ENCODE assay signal across 8 cellular contexts in genomic region chr2:167292430-167293171, GRCh38. TPM values are rescaled to one million over a fixed set of nuclear protein-coding genes. Genes with fewer than 3 reads are reported as not detected.
A peak's percentile ranks its signal among the peaks of the same experiment; 100 is the strongest.
DNase-seq lines count a peak whose midpoint lies in the region; ATAC-seq and TF ChIP-seq lines count a peak whose summit lies in the region.

TSS of gene B3GALT1 (plus strand) at chr2:167293001.

- H3K4me1 Mint-ChIP-seq in activated T-cell treated with anti-CD3 and anti-CD28 coated beads, Interleukin-2, amount 50 U/mL, for 72 hours (ENCODE audit: low read depth): peaks cover 15% of the 10 kb centered on the region

- H3K9me3 ChIP-seq in esophagus squamous epithelium: no peaks in the 10 kb centered on the region

- WGBS in esophagus squamous epithelium, 2 donors: 0 to 20% methylated on average over 1 to 3 of the region's 79 CpGs

- peaks cover 11 to 34% (median 15%) of the 10 kb centered on the region in 3 donors for H3K4me1 ChIP-seq in esophagus squamous epithelium

- H3K27me3 Mint-ChIP-seq in activated T-cell treated with anti-CD3 and anti-CD28 coated beads, Interleukin-2, amount 50 U/mL, for 72 hours (ENCODE audit: low read depth): peaks cover 64% of the 10 kb centered on the region

- no peaks in the 10 kb centered on the region for H3K36me3 ChIP-seq in esophagus squamous epithelium

- H3K36me3 Mint-ChIP-seq in activated T-cell treated with anti-CD3 and anti-CD28 coated beads, Interleukin-2, amount 50 U/mL, for 72 hours (ENCODE audit: insufficient read depth in 2 of 2): peaks cover 1 to 3% of the 10 kb centered on the region in 2 donors

- intact Hi-C loops in esophagus squamous epithelium (cut with DNase I): no loop called here

- DNase-seq in DMS 273 (lab: John Stamatoyannopoulos, UW; ENCODE audit: unreplicated experiment) (peak; percentile 96), HL-60 (ENCODE audit: low read depth in 1 of 2, low spot score in 1 of 2) (peak in 1 of 2 experiments; percentile 56), NCI-H82 (lab: John Stamatoyannopoulos, UW) (peak; percentile 98), esophagus squamous epithelium (lab: John Stamatoyannopoulos, UW) (no peak), mucosa of gallbladder (ENCODE audit: low spot score) (peak; percentile 87)
- DNase-seq in activated T-cell treated with anti-CD3 and anti-CD28 coated beads, Interleukin-2, amount 50 U/mL, for 72 hours: peak; percentile 77 to 81
- DNase-seq in stimulated activated naive CD8-positive, alpha-beta T cell treated with anti-CD3 and anti-CD28 coated beads, Interleukin-15, Interleukin-2, amounts not matched to agents 100 U/mL and 50 U/mL, for 24 hours: peak; percentile 70

- TF ChIP-seq CTCF in HL-60 (IDR thresholded peaks at IDR 0.05; ENCODE audit: insufficient read depth, low read length): no peak
- no peak for TF ChIP-seq CTCF in esophagus squamous epithelium (IDR thresholded peaks at IDR 0.05)

- no peak for TF ChIP-seq POLR2A in esophagus squamous epithelium (IDR thresholded peaks at IDR 0.05)

- H3K4me3 ChIP-seq in HL-60 (replicated peaks; ENCODE audit: insufficient read depth, low read length) (peak within 1 kb of the TSS; percentile 48), esophagus squamous epithelium (peak within 1 kb of the TSS; percentile 48 to 82 (median 66))

- no peaks in the 10 kb centered on the region for H3K9me3 Mint-ChIP-seq in activated T-cell treated with anti-CD3 and anti-CD28 coated beads, Interleukin-2, amount 50 U/mL, for 72 hours

- H3K27ac ChIP-seq in HL-60 (replicated peaks): no peak within 1 kb of the TSS
- peak within 1 kb of the TSS; percentile 43 to 74 (median 72) for H3K27ac ChIP-seq in esophagus squamous epithelium

- peak within 1 kb of the TSS; percentile 84 to 91 for H3K4me3 Mint-ChIP-seq in activated T-cell treated with anti-CD3 and anti-CD28 coated beads, Interleukin-2, amount 50 U/mL, for 72 hours

- H3K27ac Mint-ChIP-seq in activated T-cell treated with anti-CD3 and anti-CD28 coated beads, Interleukin-2, amount 50 U/mL, for 72 hours: no peak within 1 kb of the TSS

- H3K27me3 ChIP-seq in HL-60 (ENCODE audit: insufficient read depth, poor library complexity, severe bottlenecking): peaks cover 33% of the 10 kb centered on the region
- H3K27me3 ChIP-seq in esophagus squamous epithelium: peaks cover 0 to 87% (median 2%) of the 10 kb centered on the region in 4 donors

- peak; percentile 99 for ATAC-seq in GM21367 (IDR thresholded peaks at IDR 0.05; ENCODE audit: unreplicated experiment)
- ATAC-seq in activated T-cell treated with anti-CD3 and anti-CD28 coated beads, Interleukin-2, amount 50 U/mL, for 72 hours (replicated peaks in 1 of 2): peak; percentile 96 to 97
- ATAC-seq in stimulated activated naive CD8-positive, alpha-beta T cell treated with anti-CD3 and anti-CD28 coated beads, Interleukin-15, Interleukin-2, amounts not matched to agents 100 U/mL and 50 U/mL, for 24 hours: peak; percentile 95

RNA-seq across cellular contexts. Expression of gene B3GALT1, which starts in this region (rescaled TPM):
- not detected for total RNA-seq in activated T-cell treated with anti-CD3 and anti-CD28 coated beads, Interleukin-2, amount 50 U/mL, for 72 hours
- total RNA-seq in esophagus squamous epithelium: under 1 TPM in 2 of 4 donors, not detected in 2; 0.03 to 0.08 TPM
- 0.09 TPM for total RNA-seq in mucosa of gallbladder

Comparison
In these comparisons a context has a peak if more than half of its experiments do, and no peak if none do; other contexts are left out.
1. Peak in DNase-seq and ATAC-seq in activated T-cell treated with anti-CD3 and anti-CD28 coated beads, Interleukin-2, amount 50 U/mL, for 72 hours; RNA of the gene not detected or under 1 TPM.
2. Peak in DNase-seq in mucosa of gallbladder; RNA of the gene not detected or under 1 TPM.